ENCODE assay signal across 8 cellular contexts in genomic region chr14:89618821-89619551, GRCh38.
DNase-seq lines count a peak whose midpoint lies in the region; ATAC-seq and TF ChIP-seq lines count a peak whose summit lies in the region.

No MANE protein-coding gene starts in this region.

- H3K9ac ChIP-seq in neural cell (ENCODE audit: low read length): peak overlapping the region; percentile 64

- no peaks in the 10 kb centered on the region for H3K79me2 ChIP-seq in neural cell (replicated peaks; ENCODE audit: insufficient read depth, low read length)

- H3K27me3 ChIP-seq in foreskin keratinocyte: no peaks in the 10 kb centered on the region
- peaks cover 14% of the 10 kb centered on the region for H3K27me3 ChIP-seq in neural cell (ENCODE audit: insufficient read depth, low read depth, low read length)
- no peaks in the 10 kb centered on the region for H3K27me3 ChIP-seq in thoracic aorta (replicated peaks; ENCODE audit: insufficient read depth)

- no peaks in the 10 kb centered on the region for H3F3A ChIP-seq in neural cell (ENCODE audit: insufficient read depth, low read length, poor library complexity, severe bottlenecking)

- no peaks in the 10 kb centered on the region for H4K20me1 ChIP-seq in neural cell (ENCODE audit: insufficient read depth)

- H3K4me3 ChIP-seq in neural cell (ENCODE audit: low read length) (peak overlapping the region; percentile 70), thoracic aorta (peak overlapping the region; percentile 84)

- H3K9me3 ChIP-seq in neural cell (ENCODE audit: low read length) (no peaks in the 10 kb centered on the region), thoracic aorta (no peaks in the 10 kb centered on the region)

- DNase-seq in DMS 273 treated with DMSO at 0.1 percent for 48 hours (lab: John Stamatoyannopoulos, UW): peak; percentile 23
- peak; percentile 54 for DNase-seq in HPDE6-E6E7 (ENCODE audit: extremely low spot score)
- DNase-seq in RKO (ENCODE audit: low spot score): peak; percentile 50
- DNase-seq in activated effector memory CD4-positive, alpha-beta T cell treated with anti-CD3 and anti-CD28 coated beads, Interleukin-2, amount 50 U/mL, for 16 hours: peak; percentile 88
- peak; percentile 20 to 44 for DNase-seq in foreskin keratinocyte
- no peak for DNase-seq in thoracic aorta (ENCODE audit: low spot score)

- no peaks in the 10 kb centered on the region for H3K36me3 ChIP-seq in neural cell (ENCODE audit: insufficient read depth, low read length)
- H3K36me3 ChIP-seq in thoracic aorta: no peaks in the 10 kb centered on the region

- peak; percentile 45 for ATAC-seq in GM21360 (IDR thresholded peaks at IDR 0.05; ENCODE audit: unreplicated experiment)
- ATAC-seq in foreskin keratinocyte: peak; percentile 94
- ATAC-seq in thoracic aorta (ENCODE audit: insufficient number of reproducible peaks, low FRiP score, low read depth): no peak

- peak; percentile 40 for TF ChIP-seq EP300 in neural cell (conservative IDR thresholded peaks at IDR 0.05; ENCODE audit: poor library complexity, severe bottlenecking)

- TF ChIP-seq CTCF in foreskin keratinocyte (conservative IDR thresholded peaks at IDR 0.05) (no peak), neural cell (IDR thresholded peaks at IDR 0.05; ENCODE audit: poor library complexity, severe bottlenecking) (no peak), thoracic aorta (IDR thresholded peaks at IDR 0.05) (no peak)

- peak overlapping the region; percentile 89 for H3K4me2 ChIP-seq in neural cell (ENCODE audit: low read length)

- TF ChIP-seq RAD21 in neural cell (conservative IDR thresholded peaks at IDR 0.05): peak; percentile 55

- H3K9me2 ChIP-seq in neural cell (ENCODE audit: insufficient read depth, low read length): no peaks in the 10 kb centered on the region

- H3K27ac ChIP-seq in foreskin keratinocyte (peak overlapping the region; percentile 55), neural cell (ENCODE audit: low read length) (no peak overlapping the region), thoracic aorta (peak overlapping the region; percentile 62 to 74)

- peaks cover 9% of the 10 kb centered on the region for H3K4me1 ChIP-seq in foreskin keratinocyte
- H3K4me1 ChIP-seq in thoracic aorta (ENCODE audit: control insufficient read depth in 1 of 2, low read depth in 2 of 2): peaks cover 14 to 43% of the 10 kb centered on the region in 2 donors

- H2AFZ ChIP-seq in neural cell (ENCODE audit: low read depth, low read length): no peak overlapping the region

TF ChIP-seq in neural cell, 6 proteins besides CTCF, POLR2A, EP300 and RAD21:
- TF ChIP-seq SMC3 (conservative IDR thresholded peaks at IDR 0.05; ENCODE audit: poor library complexity) (peak; percentile 61), POLR2AphosphoS5 (IDR thresholded peaks at IDR 0.05) (peak; percentile 31), MXI1 (conservative IDR thresholded peaks at IDR 0.05; ENCODE audit: poor library complexity, severe bottlenecking) (peak; percentile 51), TAF1 (IDR thresholded peaks at IDR 0.05; ENCODE audit: low read depth) (no peak), EZH2 (IDR thresholded peaks at IDR 0.05; ENCODE audit: borderline replicate concordance, insufficient read depth, low read length, poor library complexity, severe bottlenecking) (no peak), REST (IDR thresholded peaks at IDR 0.05; ENCODE audit: borderline replicate concordance) (peak; percentile 22)
